In genomic region chr16:72068930-72069329, GRCh38 we compare ENCODE assay signal across 19 cellular contexts. TPM values are rescaled to one million over a fixed set of nuclear protein-coding genes. Genes with fewer than 3 reads are reported as not detected.
A peak's percentile ranks its signal among the peaks of the same experiment; 100 is the strongest.
DNase-seq lines count a peak whose midpoint lies in the region; ATAC-seq and TF ChIP-seq lines count a peak whose summit lies in the region.
"Had no signal": no experiment of that assay in that cellular context is flagged by ENCODE, and none has a peak within 500 bp of the region (broad histone marks: within the 10 kb centered on the region; RNA-seq: fewer than 3 reads in every experiment).

No MANE protein-coding gene starts in this region.

- H3K27me3 ChIP-seq in tibial artery = no peaks in the 10 kb centered on the region
- H3K27me3 ChIP-seq: BLaER1 treated with 17β-estradiol and CSF1 and Interleukin-3, amounts not matched to agents 10 nM and 100 nM had no signal

- H3K4me1 Mint-ChIP-seq in T-helper 17 cell = peaks cover 7% of the 10 kb centered on the region
- H3K4me1 Mint-ChIP-seq in endothelial cell (ENCODE audit: unreplicated experiment) = peaks cover 59% of the 10 kb centered on the region
- H3K4me1 Mint-ChIP-seq: B cell had no signal

- TF ChIP-seq CTCF in endothelial cell (IDR thresholded peaks at IDR 0.05; ENCODE audit: unreplicated experiment) = no peak
- no peak for TF ChIP-seq CTCF in tibial artery (IDR thresholded peaks at IDR 0.05)

- no peak overlapping the region for H3K27ac ChIP-seq in tibial artery
- H3K27ac ChIP-seq: BLaER1 treated with 17β-estradiol and CSF1 and Interleukin-3, amounts not matched to agents 10 nM and 100 nM had no signal

- H3K27me3 Mint-ChIP-seq in T-helper 17 cell (no peaks in the 10 kb centered on the region), endothelial cell (ENCODE audit: unreplicated experiment) (peaks cover 3% of the 10 kb centered on the region)
- H3K27me3 Mint-ChIP-seq: B cell had no signal

- H3K4me3 Mint-ChIP-seq in T-helper 17 cell = no peak overlapping the region
- no peak overlapping the region for H3K4me3 Mint-ChIP-seq in endothelial cell (ENCODE audit: unreplicated experiment)
- H3K4me3 Mint-ChIP-seq: B cell; CD8-positive, alpha-beta T cell; H9 had no signal

- H3K27ac Mint-ChIP-seq in T-helper 17 cell (peak overlapping the region; percentile 63), endothelial cell (ENCODE audit: unreplicated experiment) (peak overlapping the region; percentile 33)
- H3K27ac Mint-ChIP-seq: B cell; CD8-positive, alpha-beta T cell; H9 had no signal

- peaks cover 0 to 21% (median 15%) of the 10 kb centered on the region in 4 donors for H3K4me1 ChIP-seq in tibial artery

- intact Hi-C loops in tibial artery (cut with DNase I; ENCODE audit: low total_unique reads) = no loop called here

- H3K36me3 ChIP-seq in tibial artery = no peaks in the 10 kb centered on the region

- no peak overlapping the region for H3K4me3 ChIP-seq in tibial artery
- H3K4me3 ChIP-seq: BLaER1 treated with 17β-estradiol and CSF1 and Interleukin-3, amounts not matched to agents 10 nM and 100 nM; GM12878 had no signal

- no peaks in the 10 kb centered on the region for H3K9me3 Mint-ChIP-seq in endothelial cell (ENCODE audit: unreplicated experiment)
- H3K9me3 Mint-ChIP-seq: CD8-positive, alpha-beta T cell had no signal

- DNase-seq in T-helper 17 cell (no peak), endothelial cell (ENCODE audit: low spot score) (no peak), fibroblast of gingiva (ENCODE audit: low read depth) (peak; percentile 19), tibial artery (no peak)
- DNase-seq: CD8-positive, alpha-beta T cell; DMS 273 treated with DMSO at 0.1 percent for 48 hours; DMS53; DND-41; EL; H9 had no signal

- no peak for ATAC-seq in T-helper 17 cell
- no peak for ATAC-seq in HG02763 (IDR thresholded peaks at IDR 0.05; ENCODE audit: unreplicated experiment)
- no peak for ATAC-seq in GM21423 (IDR thresholded peaks at IDR 0.05; ENCODE audit: unreplicated experiment)
- ATAC-seq: CD8-positive, alpha-beta T cell; GM12878; HepG2 had no signal

- H3K36me3 Mint-ChIP-seq in T-helper 17 cell (ENCODE audit: low read depth) = no peaks in the 10 kb centered on the region
- H3K36me3 Mint-ChIP-seq in endothelial cell (ENCODE audit: low read depth, unreplicated experiment) = peaks cover 5% of the 10 kb centered on the region

- H3K9me3 ChIP-seq in T-helper 17 cell (ENCODE audit: control insufficient read depth, low read length, poor library complexity, severe bottlenecking) (no peaks in the 10 kb centered on the region), tibial artery (no peaks in the 10 kb centered on the region)

RNA-seq across cellular contexts. Expression of gene HPR, which starts 5.9 kb away (rescaled TPM):
- total RNA-seq in T-helper 17 cell = not detected
- 0.97 TPM for total RNA-seq in endothelial cell (ENCODE audit: unreplicated experiment)
- total RNA-seq: A172; B cell; CD8-positive, alpha-beta T cell; G401; GM12878; H1; H9 had no signal

RNA-seq across cellular contexts. Expression of gene HP, which starts 14.6 kb away (rescaled TPM):
- total RNA-seq in T-helper 17 cell = under 1 TPM in 1 of 2 donors, not detected in 1; 0.57 TPM
- not detected for total RNA-seq in endothelial cell (ENCODE audit: unreplicated experiment)
- total RNA-seq: A172; B cell; CD8-positive, alpha-beta T cell; G401; H1; H9 had no signal

RNA-seq across cellular contexts. Expression of gene TXNL4B, which starts 24.5 kb away (rescaled TPM):
- total RNA-seq in T-helper 17 cell (10 to 100 TPM; 11.3 to 14.0 TPM), endothelial cell (ENCODE audit: unreplicated experiment) (10.9 TPM)

RNA-seq across cellular contexts. Expression of gene DHX38, which starts 24.7 kb away (rescaled TPM):
- total RNA-seq in T-helper 17 cell = 100 to 1,000 TPM in 1 of 2 donors, 10 to 100 TPM in 1; 93.5 to 122 TPM
- 84.6 TPM for total RNA-seq in endothelial cell (ENCODE audit: unreplicated experiment)
